ENCODE assay signal across 10 cellular contexts in genomic region chr2:100606332-100606731, GRCh38.
"Had no signal": no experiment of that assay in that cellular context is flagged by ENCODE, and none has a peak within 500 bp of the region (broad histone marks: within the 10 kb centered on the region; RNA-seq: fewer than 3 reads in every experiment).

No MANE protein-coding gene starts in this region.

- H3K27ac ChIP-seq: ascending aorta, esophagus muscularis mucosa, ovary, testis had no signal

- H3K4me3 ChIP-seq: ascending aorta, esophagus muscularis mucosa, ovary had no signal

- DNase-seq: activated CD4-positive, alpha-beta T cell treated with anti-CD3 and anti-CD28 coated beads for 1 hour; ovary had no signal

- H3K36me3 ChIP-seq: ascending aorta, esophagus muscularis mucosa, ovary had no signal

- H3K4me3 Mint-ChIP-seq: activated T-cell treated with anti-CD3 and anti-CD28 coated beads, Interleukin-2, amount 50 U/mL, for 72 hours; nephron; stimulated activated naive CD8-positive, alpha-beta T cell treated with anti-CD3 and anti-CD28 coated beads, Interleukin-15, amount 100 ng/mL, for 72 hours; T-helper 2 cell treated with Interferon-gamma antibody and Interleukin-4, amounts not matched to agents 5 μg/mL and 100 μg/mL, for 36 hours had no signal

- H3K27me3 ChIP-seq: ascending aorta, esophagus muscularis mucosa, ovary, testis had no signal

- H3K36me3 Mint-ChIP-seq: activated CD4-positive, alpha-beta memory T cell treated with anti-CD3 and anti-CD28 coated beads for 36 hours had no signal

- H3K27ac Mint-ChIP-seq: activated CD4-positive, alpha-beta memory T cell treated with anti-CD3 and anti-CD28 coated beads for 36 hours; activated T-cell treated with anti-CD3 and anti-CD28 coated beads, Interleukin-2, amount 50 U/mL, for 72 hours; nephron; T-helper 2 cell treated with Interferon-gamma antibody and Interleukin-4, amounts not matched to agents 5 μg/mL and 100 μg/mL, for 36 hours had no signal

- H3K9me3 ChIP-seq: ascending aorta, esophagus muscularis mucosa, ovary, testis had no signal

- H3K9me3 Mint-ChIP-seq: activated CD4-positive, alpha-beta memory T cell treated with anti-CD3 and anti-CD28 coated beads for 36 hours; activated T-cell treated with anti-CD3 and anti-CD28 coated beads, Interleukin-2, amount 50 U/mL, for 72 hours; nephron; stimulated activated naive CD8-positive, alpha-beta T cell treated with anti-CD3 and anti-CD28 coated beads, Interleukin-15, amount 100 ng/mL, for 72 hours; T-helper 2 cell treated with Interferon-gamma antibody and Interleukin-4, amounts not matched to agents 5 μg/mL and 100 μg/mL, for 36 hours had no signal

- H3K4me1 ChIP-seq: testis had no signal
